ENCODE assay signal across 13 cellular contexts in the genomic region with DNA sequence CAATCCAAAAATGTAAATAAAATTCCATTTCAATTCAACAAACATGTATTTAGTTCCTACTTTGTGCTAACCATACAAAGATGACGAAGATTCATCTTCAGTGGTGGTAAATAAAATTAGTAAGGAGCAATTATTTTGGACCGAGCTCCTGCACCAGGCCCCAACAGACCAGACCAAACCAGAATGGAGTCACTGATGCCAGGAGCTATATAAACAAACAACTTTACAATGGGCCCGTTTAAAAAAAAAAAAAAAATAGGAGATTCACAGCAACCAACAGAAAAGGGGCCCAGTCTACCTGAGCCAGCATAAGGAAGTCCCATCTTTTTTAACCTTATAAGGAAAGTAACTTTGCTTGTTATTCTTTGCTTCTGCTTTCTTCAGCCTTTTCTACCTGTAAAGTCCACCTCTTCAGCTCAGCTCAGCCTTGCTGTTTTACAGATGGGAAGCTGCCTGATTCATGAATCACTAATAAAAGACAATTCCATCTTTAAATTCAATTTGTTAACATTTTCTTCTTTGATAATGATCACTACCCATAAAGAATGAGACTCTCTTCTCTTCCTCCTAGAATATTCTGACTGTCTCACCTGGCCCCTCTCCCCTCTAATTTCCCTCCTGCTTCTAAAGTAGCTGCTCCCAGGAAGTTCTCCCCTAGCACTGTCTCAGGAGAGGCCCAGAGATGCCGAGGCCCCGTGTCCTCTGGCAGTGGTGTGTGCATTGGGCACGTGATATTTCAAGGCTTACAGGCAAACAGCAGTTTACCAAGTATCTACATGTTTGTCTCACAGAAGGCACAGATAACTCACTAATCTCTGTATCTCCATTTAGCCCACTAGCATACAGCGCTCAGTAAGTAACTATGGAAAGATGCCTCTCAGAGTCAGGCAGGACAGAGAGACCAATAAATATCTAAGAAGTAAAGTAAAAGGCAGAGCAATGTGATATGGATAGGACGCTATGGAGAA. TPM values are rescaled to one million over a fixed set of nuclear protein-coding genes. Genes with fewer than 3 reads are reported as not detected.
DNase-seq lines count a peak whose midpoint lies in the region; ATAC-seq and TF ChIP-seq lines count a peak whose summit lies in the region.
"Had no signal": no experiment of that assay in that cellular context is flagged by ENCODE, and none has a peak within 500 bp of the region (broad histone marks: within the 10 kb centered on the region; RNA-seq: fewer than 3 reads in every experiment).

No MANE protein-coding gene starts in this region.

- TF ChIP-seq CTCF in heart right ventricle (IDR thresholded peaks at IDR 0.05) = no peak
- TF ChIP-seq CTCF in thyroid gland (IDR thresholded peaks at IDR 0.05) = no peak
- no peak for TF ChIP-seq CTCF in body of pancreas (IDR thresholded peaks at IDR 0.05)

- H3K4me3 ChIP-seq in heart right ventricle (no peak overlapping the region), thyroid gland (replicated peaks in 1 of 3) (no peak overlapping the region), body of pancreas (no peak overlapping the region)

- no peaks in the 10 kb centered on the region for H3K36me3 ChIP-seq in heart right ventricle
- no peaks in the 10 kb centered on the region for H3K36me3 ChIP-seq in thyroid gland
- no peaks in the 10 kb centered on the region for H3K36me3 ChIP-seq in body of pancreas (replicated peaks in 1 of 2; ENCODE audit: insufficient read depth in 1 of 2, low read depth in 2 of 2)
- H3K36me3 ChIP-seq: BE2C had no signal

- H3K4me1 ChIP-seq in heart right ventricle (peaks cover 3 to 83% (median 37%) of the 10 kb centered on the region in 9 donors), thyroid gland (peaks cover 20 to 46% of the 10 kb centered on the region in 2 donors), body of pancreas (peaks cover 55% of the 10 kb centered on the region)
- H3K4me1 ChIP-seq: BE2C had no signal

- no peaks in the 10 kb centered on the region for H3K9me3 ChIP-seq in T-helper 17 cell (ENCODE audit: control insufficient read depth, low read length, poor library complexity, severe bottlenecking)
- no peaks in the 10 kb centered on the region for H3K9me3 ChIP-seq in heart right ventricle
- H3K9me3 ChIP-seq in thyroid gland = no peaks in the 10 kb centered on the region
- no peaks in the 10 kb centered on the region for H3K9me3 ChIP-seq in body of pancreas
- H3K9me3 ChIP-seq: BE2C had no signal

- ATAC-seq in activated T-cell treated with anti-CD3 and anti-CD28 coated beads, Interleukin-2, amount 50 U/mL, for 72 hours (replicated peaks in 1 of 2) = no peak
- no peak for ATAC-seq in activated T-cell treated with anti-CD3 and anti-CD28 coated beads, Interleukin-2, amount 50 U/mL, for 4 hours
- ATAC-seq in T-helper 17 cell (no peak), heart right ventricle (peak in 1 of 8 donors; percentile 45), body of pancreas (no peak)

- 45 to 56% methylated on average over 8 of the region's 8 CpGs for WGBS in heart right ventricle, 2 donors
- 58 to 59% methylated on average over 8 of the region's 8 CpGs for WGBS in thyroid gland, 2 donors
- WGBS in body of pancreas, 2 donors = 51 to 64% methylated on average over 8 of the region's 8 CpGs

- H3K4me3 Mint-ChIP-seq in activated T-cell treated with anti-CD3 and anti-CD28 coated beads, Interleukin-2, amount 50 U/mL, for 72 hours = peak overlapping the region in 1 of 2 donors; percentile 20
- no peak overlapping the region for H3K4me3 Mint-ChIP-seq in activated T-cell treated with anti-CD3 and anti-CD28 coated beads, Interleukin-2, amount 50 U/mL, for 4 hours
- H3K4me3 Mint-ChIP-seq in T-helper 17 cell = peak overlapping the region; percentile 71

- TF ChIP-seq POLR2A in thyroid gland (IDR thresholded peaks at IDR 0.05) (peak in 1 of 2 donors; percentile 54), body of pancreas (IDR thresholded peaks at IDR 0.05) (no peak)

- no peaks in the 10 kb centered on the region for H3K27me3 Mint-ChIP-seq in activated T-cell treated with anti-CD3 and anti-CD28 coated beads, Interleukin-2, amount 50 U/mL, for 72 hours (ENCODE audit: low read depth)
- no peaks in the 10 kb centered on the region for H3K27me3 Mint-ChIP-seq in activated T-cell treated with anti-CD3 and anti-CD28 coated beads, Interleukin-2, amount 50 U/mL, for 4 hours (ENCODE audit: low read depth)
- H3K27me3 Mint-ChIP-seq in T-helper 17 cell = no peaks in the 10 kb centered on the region

- no peaks in the 10 kb centered on the region for H3K9me3 Mint-ChIP-seq in activated T-cell treated with anti-CD3 and anti-CD28 coated beads, Interleukin-2, amount 50 U/mL, for 72 hours
- no peaks in the 10 kb centered on the region for H3K9me3 Mint-ChIP-seq in activated T-cell treated with anti-CD3 and anti-CD28 coated beads, Interleukin-2, amount 50 U/mL, for 4 hours

- peak overlapping the region in 9 of 10 donors; percentile 18 to 87 (median 46) for H3K27ac ChIP-seq in heart right ventricle
- peak overlapping the region; percentile 32 to 85 (median 56) for H3K27ac ChIP-seq in thyroid gland
- H3K27ac ChIP-seq in body of pancreas = peak overlapping the region in 2 of 4 donors; percentile 31 to 84

- H3K27me3 ChIP-seq in heart right ventricle (no peaks in the 10 kb centered on the region), thyroid gland (no peaks in the 10 kb centered on the region), body of pancreas (no peaks in the 10 kb centered on the region)

- H3K27ac Mint-ChIP-seq in activated T-cell treated with anti-CD3 and anti-CD28 coated beads, Interleukin-2, amount 50 U/mL, for 72 hours = peak overlapping the region; percentile 70
- H3K27ac Mint-ChIP-seq in T-helper 17 cell = peak overlapping the region; percentile 99

- peaks cover 0 to 4% of the 10 kb centered on the region in 2 donors for H3K36me3 Mint-ChIP-seq in activated T-cell treated with anti-CD3 and anti-CD28 coated beads, Interleukin-2, amount 50 U/mL, for 72 hours (ENCODE audit: insufficient read depth in 2 of 2)
- no peaks in the 10 kb centered on the region for H3K36me3 Mint-ChIP-seq in activated T-cell treated with anti-CD3 and anti-CD28 coated beads, Interleukin-2, amount 50 U/mL, for 4 hours (ENCODE audit: insufficient read depth)
- peaks cover 8% of the 10 kb centered on the region for H3K36me3 Mint-ChIP-seq in T-helper 17 cell (ENCODE audit: low read depth)

- intact Hi-C loops in heart right ventricle (cut with DNase I) (no loop called here), thyroid gland (cut with DNase I) (no loop called here), body of pancreas (cut with DNase I) (no loop called here)

- H3K4me1 Mint-ChIP-seq in activated T-cell treated with anti-CD3 and anti-CD28 coated beads, Interleukin-2, amount 50 U/mL, for 72 hours (ENCODE audit: low read depth) = peaks cover 62% of the 10 kb centered on the region
- H3K4me1 Mint-ChIP-seq in activated T-cell treated with anti-CD3 and anti-CD28 coated beads, Interleukin-2, amount 50 U/mL, for 4 hours (ENCODE audit: low read depth) = peaks cover 59% of the 10 kb centered on the region
- peaks cover 44% of the 10 kb centered on the region for H3K4me1 Mint-ChIP-seq in T-helper 17 cell

- DNase-seq in activated T-cell treated with anti-CD3 and anti-CD28 coated beads, Interleukin-2, amount 50 U/mL, for 72 hours = no peak
- DNase-seq in activated T-cell treated with anti-CD3 and anti-CD28 coated beads, Interleukin-2, amount 50 U/mL, for 4 hours = no peak
- DNase-seq in T-helper 17 cell = no peak
- no peak for DNase-seq in heart right ventricle
- no peak for DNase-seq in thyroid gland
- no peak for DNase-seq in body of pancreas
- DNase-seq in NCI-H187 (lab: John Stamatoyannopoulos, UW) = no peak
- no peak for DNase-seq in superior temporal gyrus (ENCODE audit: extremely low spot score)
- DNase-seq: activated naive CD4-positive, alpha-beta T cell; BE2C; left colon; NCI-H2171; small intestine had no signal

RNA-seq across cellular contexts. Expression of a gene that starts 8.4 kb away (rescaled TPM):
- total RNA-seq in activated T-cell treated with anti-CD3 and anti-CD28 coated beads, Interleukin-2, amount 50 U/mL, for 72 hours = 10 to 100 TPM; 11.2 to 12.3 TPM
- 1 to 10 TPM; 2.2 to 5.1 (median 4.4) TPM for total RNA-seq in activated T-cell treated with anti-CD3 and anti-CD28 coated beads, Interleukin-2, amount 50 U/mL, for 4 hours
- total RNA-seq in T-helper 17 cell (10 to 100 TPM; 20.6 to 25.9 TPM), heart right ventricle (1 to 10 TPM; 1.9 to 7.9 (median 3.9) TPM), thyroid gland (10 to 100 TPM in 3 of 4 donors, 1 to 10 TPM in 1; 9.6 to 24.3 (median 12.6) TPM), body of pancreas (10 to 100 TPM in 1 of 2 donors, 1 to 10 TPM in 1; 4.6 to 10.1 TPM)
- polyA plus RNA-seq in heart right ventricle = 1 to 10 TPM; 1.5 to 3.7 TPM
